ENCODE assay signal across 17 cellular contexts in the genomic region with DNA sequence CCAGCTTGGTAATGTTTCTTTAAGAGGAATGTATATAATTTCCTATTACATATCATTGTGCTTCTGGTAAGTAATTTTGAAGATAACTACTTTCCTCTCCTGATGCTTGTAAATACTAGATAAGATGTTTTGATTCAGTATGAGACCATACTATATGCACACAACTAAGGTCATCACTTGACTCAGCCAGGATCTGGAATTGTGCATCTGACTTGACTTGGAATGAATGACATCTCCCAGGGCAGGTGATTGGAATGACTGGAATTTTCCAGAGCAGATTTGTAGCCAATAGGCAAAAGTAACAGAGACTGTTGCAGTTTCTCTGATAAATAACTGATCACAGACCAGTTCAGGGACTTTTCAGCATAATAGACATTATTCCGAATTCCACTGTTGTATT. TPM values are rescaled to one million over a fixed set of nuclear protein-coding genes. Genes with fewer than 3 reads are reported as not detected.
DNase-seq lines count a peak whose midpoint lies in the region; ATAC-seq and TF ChIP-seq lines count a peak whose summit lies in the region.
"Had no signal": no experiment of that assay in that cellular context is flagged by ENCODE, and none has a peak within 500 bp of the region (broad histone marks: within the 10 kb centered on the region; RNA-seq: fewer than 3 reads in every experiment).

No MANE protein-coding gene starts in this region.

- peak overlapping the region; percentile 59 for H3K4me2 ChIP-seq in mammary epithelial cell (ENCODE audit: insufficient read depth, low read depth, low read length)

- no peak for ATAC-seq in right cardiac atrium
- ATAC-seq in mucosa of descending colon = no peak
- ATAC-seq: naive thymus-derived CD8-positive, alpha-beta T cell; T-helper 17 cell had no signal

- H3K79me2 ChIP-seq in mammary epithelial cell (ENCODE audit: insufficient read depth, low read length) = no peaks in the 10 kb centered on the region

- H3K27ac ChIP-seq in mammary epithelial cell (ENCODE audit: insufficient read depth, low read depth, low read length) (peak overlapping the region; percentile 73), breast epithelium (no peak overlapping the region), right cardiac atrium (ENCODE audit: low read length) (no peak overlapping the region)
- H3K27ac ChIP-seq: 22Rv1 had no signal

- no TSS peak for BruUV-seq in mammary epithelial cell (replicated peaks; lab: Mats Ljungman, UMichigan)

- WGBS in mammary epithelial cell (ENCODE audit: low coverage, missing lambda C conversion rate) = 94% methylated on average over 1 of the region's 1 CpG
- WGBS in right cardiac atrium = 86% methylated on average over 1 of the region's 1 CpG

- H3K27me3 ChIP-seq in mammary epithelial cell (ENCODE audit: insufficient read depth, low read length) (no peaks in the 10 kb centered on the region), breast epithelium (no peaks in the 10 kb centered on the region), kidney epithelial cell (ENCODE audit: control insufficient read depth, insufficient read depth, low read length) (no peaks in the 10 kb centered on the region), right cardiac atrium (ENCODE audit: control insufficient read depth, insufficient read depth) (no peaks in the 10 kb centered on the region)
- H3K27me3 ChIP-seq: dorsolateral prefrontal cortex had no signal

- H3K4me1 ChIP-seq in mammary epithelial cell (ENCODE audit: insufficient read depth, low read length) (peaks cover 43% of the 10 kb centered on the region), breast epithelium (no peaks in the 10 kb centered on the region), right cardiac atrium (ENCODE audit: control insufficient read depth, insufficient read depth, low read length) (no peaks in the 10 kb centered on the region), mucosa of descending colon (ENCODE audit: low read depth) (no peaks in the 10 kb centered on the region)

- intact Hi-C loops in mammary epithelial cell (cut with micrococcal nuclease) = loop anchor here (2.0 kb wide), 1 partner anchor 51 kb away; a partner anchor contains a TSS
- intact Hi-C loops in breast epithelium (cut with DNase I; ENCODE audit: low total_unique reads) = no loop called here
- intact Hi-C loops in right cardiac atrium (cut with DNase I) = no loop called here
- intact Hi-C loops in mucosa of descending colon (cut with DNase I, micrococcal nuclease) = no loop called here

- H4K20me1 ChIP-seq in mammary epithelial cell (ENCODE audit: insufficient read depth, low read length) = no peaks in the 10 kb centered on the region

- no peak overlapping the region for H3K9ac ChIP-seq in mammary epithelial cell (ENCODE audit: insufficient read depth, low read length)

- H3K4me3 ChIP-seq in mammary epithelial cell (replicated peaks in 1 of 3; ENCODE audit: insufficient read depth in 1 of 3, low read depth in 2 of 3, low read length in 3 of 3) = no peak overlapping the region
- no peak overlapping the region for H3K4me3 ChIP-seq in breast epithelium
- H3K4me3 ChIP-seq in kidney epithelial cell (ENCODE audit: low read depth, low read length) = no peak overlapping the region
- no peak overlapping the region for H3K4me3 ChIP-seq in right cardiac atrium (ENCODE audit: low read length)
- H3K4me3 ChIP-seq in mucosa of descending colon = no peak overlapping the region
- H3K4me3 ChIP-seq: dorsolateral prefrontal cortex had no signal

- H3K36me3 ChIP-seq in mammary epithelial cell (ENCODE audit: insufficient read depth, low read length) (no peaks in the 10 kb centered on the region), breast epithelium (no peaks in the 10 kb centered on the region), kidney epithelial cell (ENCODE audit: control insufficient read depth, insufficient read depth, low read length) (no peaks in the 10 kb centered on the region), mucosa of descending colon (ENCODE audit: low read depth) (no peaks in the 10 kb centered on the region)

- in situ Hi-C loops in mammary epithelial cell (cut with MboI; ENCODE audit: low sequenced_read_pairs in 2 of 2) = no loop called here

- CTCF ChIA-PET in mammary epithelial cell (lab: Charles Lee; ENCODE audit: low non-redundant PET) = no interaction called here

- no peaks in the 10 kb centered on the region for H3K9me3 ChIP-seq in mammary epithelial cell (replicated peaks; ENCODE audit: insufficient read depth, low read length)
- H3K9me3 ChIP-seq in breast epithelium = no peaks in the 10 kb centered on the region
- no peaks in the 10 kb centered on the region for H3K9me3 ChIP-seq in right cardiac atrium (ENCODE audit: control insufficient read depth, low read length)
- H3K9me3 ChIP-seq in mucosa of descending colon = no peaks in the 10 kb centered on the region

- TF ChIP-seq CTCF in mammary epithelial cell (conservative IDR thresholded peaks at IDR 0.05 in 1 of 2, IDR thresholded peaks at IDR 0.05 in 1 of 2; ENCODE audit: extremely low read depth in 1 of 2, insufficient read depth in 1 of 2, low read depth in 1 of 2, low read length in 2 of 2) (no peak), breast epithelium (IDR thresholded peaks at IDR 0.05) (no peak), kidney epithelial cell (IDR thresholded peaks at IDR 0.05; ENCODE audit: insufficient read depth, low read length, poor library complexity, severe bottlenecking) (no peak), mucosa of descending colon (IDR thresholded peaks at IDR 0.05) (no peak)

- dilution Hi-C loops in mammary epithelial cell (cut with HindIII; ENCODE audit: low sequenced_read_pairs) = no loop called here

- DNase-seq in mammary epithelial cell (peak; percentile 24), breast epithelium (ENCODE audit: low spot score in 2 of 2) (no peak), amniotic epithelial cell (ENCODE audit: low read depth) (peak; percentile 66), kidney epithelial cell (ENCODE audit: low read depth) (peak; percentile 45), right cardiac atrium (no peak), HuH-7 (ENCODE audit: low spot score) (no peak), mucosa of descending colon (no peak)
- no peak for DNase-seq in stimulated activated CD4-positive, alpha-beta T cell treated with anti-CD3 and anti-CD28 coated beads, Interleukin-2, amount 100 ng/mL, for 48 hours
- DNase-seq: activated CD4-positive, alpha-beta T cell treated with anti-CD3 and anti-CD28 coated beads, Interleukin-2, amount 10 ng/mL, durations not matched to agents 24 days and 14 days; aorta; dorsolateral prefrontal cortex; naive thymus-derived CD8-positive, alpha-beta T cell; NCI-H1105; OCI-M1; T-helper 17 cell had no signal

- no peak overlapping the region for H2AFZ ChIP-seq in mammary epithelial cell (ENCODE audit: low read depth, low read length)

- TF ChIP-seq POLR2A in breast epithelium (IDR thresholded peaks at IDR 0.05) = no peak

RNA-seq across cellular contexts. Expression of a gene that starts 11.1 kb away (rescaled TPM):
- total RNA-seq in mammary epithelial cell = under 1 TPM; under 0.01 to 0.09 TPM
- 0.06 TPM for polyA plus RNA-seq in mammary epithelial cell
- 0.57 TPM for polyA minus RNA-seq in mammary epithelial cell
- total RNA-seq in breast epithelium = under 1 TPM in 1 of 3 donors, not detected in 2; 0.66 TPM
- total RNA-seq in kidney epithelial cell = 0.14 and 1.6 TPM in 2 replicates
- total RNA-seq in right cardiac atrium = under 1 TPM in 1 of 4 donors, not detected in 3; 0.15 TPM
- not detected for polyA plus RNA-seq in right cardiac atrium
- under 1 TPM in 2 of 3 donors, not detected in 1; 0.09 to 0.27 TPM for total RNA-seq in mucosa of descending colon
- total RNA-seq: activated CD4-positive, alpha-beta T cell treated with anti-CD3 and anti-CD28 coated beads, Interleukin-2, amount 10 ng/mL, durations not matched to agents 24 days and 14 days; aorta; naive thymus-derived CD8-positive, alpha-beta T cell; NCI-H460 had no signal
- polyA plus RNA-seq: aorta; naive thymus-derived CD8-positive, alpha-beta T cell had no signal

RNA-seq across cellular contexts. Expression of a gene that starts 50.6 kb away (rescaled TPM):
- total RNA-seq in mammary epithelial cell (10 to 100 TPM; 22.3 to 33.1 TPM), breast epithelium (10 to 100 TPM; 12.5 to 45.5 (median 21.6) TPM), kidney epithelial cell (57.1 and 83.7 TPM in 2 replicates), right cardiac atrium (10 to 100 TPM; 14.8 to 24.8 (median 19.6) TPM), mucosa of descending colon (10 to 100 TPM; 19.2 to 57.6 (median 37.4) TPM)
- polyA plus RNA-seq in mammary epithelial cell (11.5 TPM), right cardiac atrium (17.0 TPM)
- polyA minus RNA-seq in mammary epithelial cell = 5.7 TPM

Comparison
In these comparisons a context has a peak if more than half of its experiments do, and no peak if none do; other contexts are left out.
1. DNase-seq: peak in mammary epithelial cell (single experiment), amniotic epithelial cell (single experiment) and kidney epithelial cell (single experiment); none in breast epithelium (0 of 2), right cardiac atrium (0 of 3), HuH-7 (single experiment), mucosa of descending colon (0 of 3) and stimulated activated CD4-positive, alpha-beta T cell treated with anti-CD3 and anti-CD28 coated beads, Interleukin-2, amount 100 ng/mL, for 48 hours (0 of 2).